ENCODE assay signal across 16 cellular contexts in the genomic region with DNA sequence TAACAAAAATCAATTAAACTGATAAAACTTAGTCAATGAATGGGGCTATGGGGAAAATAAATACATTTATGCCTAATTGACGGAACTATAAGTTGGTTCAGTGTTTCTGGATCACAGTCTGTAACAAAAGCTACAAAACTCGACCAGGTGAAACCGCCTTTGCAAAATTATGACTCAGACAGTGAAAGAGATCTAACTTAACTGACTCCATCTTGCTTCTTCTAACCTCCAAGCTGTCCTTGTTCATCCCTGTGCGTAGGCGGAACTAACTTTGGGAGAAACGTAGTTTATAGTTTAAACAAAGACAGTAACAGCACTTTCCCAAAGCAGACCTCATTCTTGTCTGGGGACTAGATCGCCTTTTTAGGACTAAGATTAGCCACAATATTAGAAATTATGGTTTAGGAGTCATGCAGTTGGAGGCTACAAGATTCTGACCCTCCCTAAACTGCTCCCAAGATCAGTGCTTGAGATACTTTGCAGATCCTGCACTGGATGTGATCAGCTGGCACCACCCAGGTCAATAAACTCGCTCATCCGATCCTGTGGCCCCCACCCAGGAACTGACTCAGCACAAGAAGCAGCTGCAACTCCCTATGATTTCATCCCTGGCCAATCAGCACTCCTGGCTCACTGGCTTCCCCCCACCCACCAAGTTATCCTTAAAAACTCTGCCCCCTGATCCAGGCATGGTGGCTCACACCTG. TPM values are rescaled to one million over a fixed set of nuclear protein-coding genes. Genes with fewer than 3 reads are reported as not detected.
DNase-seq lines count a peak whose midpoint lies in the region; ATAC-seq and TF ChIP-seq lines count a peak whose summit lies in the region.
"Had no signal": no experiment of that assay in that cellular context is flagged by ENCODE, and none has a peak within 500 bp of the region (broad histone marks: within the 10 kb centered on the region; RNA-seq: fewer than 3 reads in every experiment).

No MANE protein-coding gene starts in this region.

- no peaks in the 10 kb centered on the region for H3K36me3 ChIP-seq in right atrium auricular region
- H3K36me3 ChIP-seq: BE2C had no signal

- no peak overlapping the region for H3K4me3 ChIP-seq in right atrium auricular region

- H3K9me3 ChIP-seq in right atrium auricular region, result no peaks in the 10 kb centered on the region
- H3K9me3 ChIP-seq: BE2C had no signal

- peaks cover 0 to 14% of the 10 kb centered on the region in 2 donors for H3K4me1 ChIP-seq in right atrium auricular region
- H3K4me1 ChIP-seq: BE2C had no signal

- no peak overlapping the region for H3K27ac ChIP-seq in right atrium auricular region

- no peaks in the 10 kb centered on the region for H3K27me3 ChIP-seq in right atrium auricular region
- H3K27me3 ChIP-seq: BE2C had no signal

- ATAC-seq in Right ventricle myocardium superior (ENCODE audit: poor library complexity), result no peak
- no peak for ATAC-seq in HG02852 (IDR thresholded peaks at IDR 0.05; ENCODE audit: unreplicated experiment)
- ATAC-seq in GM21381 (IDR thresholded peaks at IDR 0.05; ENCODE audit: unreplicated experiment), result no peak
- ATAC-seq: Right ventricle myocardium inferior had no signal

- intact Hi-C loops in Right ventricle myocardium superior (cut with DNase I), result no loop called here

- peak; percentile 56 for DNase-seq in right atrium auricular region (ENCODE audit: low spot score)
- no peak for DNase-seq in Right ventricle myocardium superior
- peak; percentile 14 for DNase-seq in T1000 (lab: John Stamatoyannopoulos, UW)
- peak; percentile 70 for DNase-seq in fibroblast of peridontal ligament (ENCODE audit: extremely low read depth)
- DNase-seq in activated gamma-delta T cell (lab: John Stamatoyannopoulos, UW), result no peak
- no peak for DNase-seq in activated gamma-delta T cell treated with Interleukin-2 at 50 U/mL for 16 hours
- DNase-seq: activated CD4-positive, CD25-positive, alpha-beta regulatory T cell treated with anti-CD3 and anti-CD28 coated beads, Interleukin-2, amount 50 U/mL, for 72 hours; BE2C; dermis blood vessel endothelial cell; KBM-7; NCI-H2171; posterior cingulate gyrus; substantia nigra had no signal

- TF ChIP-seq CTCF in right atrium auricular region (IDR thresholded peaks at IDR 0.05), result no peak

RNA-seq across cellular contexts. Expression of a gene that starts 7.2 kb away (rescaled TPM):
- total RNA-seq in right atrium auricular region (100 to 1,000 TPM; 341 to 552 TPM), Right ventricle myocardium superior (290 TPM)

RNA-seq across cellular contexts. Expression of a gene that starts 25.0 kb away (rescaled TPM):
- total RNA-seq in right atrium auricular region, result 1 to 10 TPM; 3.2 to 3.6 TPM
- 2.0 TPM for total RNA-seq in Right ventricle myocardium superior

Comparison
In these comparisons a context has a peak if more than half of its experiments do, and no peak if none do; other contexts are left out.
1. DNase-seq: peak in right atrium auricular region (single experiment), T1000 (single experiment) and fibroblast of peridontal ligament (single experiment); none in Right ventricle myocardium superior (single experiment), activated gamma-delta T cell (single experiment) and activated gamma-delta T cell treated with Interleukin-2 at 50 U/mL for 16 hours (single experiment).